ENCODE assay signal across 8 cellular contexts in the genomic region with DNA sequence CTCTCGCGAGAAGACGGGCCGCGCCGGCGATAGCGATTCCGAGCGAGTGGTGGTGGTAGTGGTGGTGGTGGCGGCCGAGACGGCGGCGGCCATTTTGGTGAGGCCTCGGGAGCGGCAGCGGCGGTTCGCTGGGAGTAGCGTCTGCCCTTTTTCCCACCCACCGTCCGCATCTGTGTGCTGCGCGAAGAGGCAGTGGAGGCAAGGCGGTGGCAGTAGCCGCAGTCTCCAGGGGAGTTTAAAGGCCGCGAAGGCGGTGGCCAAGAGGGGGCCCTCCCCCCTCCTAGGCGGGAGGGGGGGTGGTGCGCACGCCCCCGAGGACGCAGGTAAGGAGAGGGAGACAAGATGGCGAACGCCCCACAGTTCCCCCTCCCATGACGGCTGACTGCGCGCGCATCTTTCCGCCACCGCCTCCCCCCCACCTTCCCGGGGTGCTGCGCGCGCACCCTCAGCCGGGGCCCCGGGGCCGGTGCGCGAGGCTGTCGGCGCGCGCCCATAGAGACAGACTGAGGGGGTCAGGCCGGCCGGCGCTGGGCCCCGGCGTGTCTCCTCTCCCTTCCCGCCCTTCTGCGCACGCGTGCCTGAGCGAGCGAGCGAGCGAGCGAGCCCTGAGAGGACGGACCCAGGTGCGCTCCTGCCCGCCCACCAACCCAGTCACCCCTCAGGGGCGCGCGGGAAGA. TPM values are rescaled to one million over a fixed set of nuclear protein-coding genes. Genes with fewer than 3 reads are reported as not detected.
DNase-seq lines count a peak whose midpoint lies in the region; ATAC-seq, FAIRE-seq and TF ChIP-seq lines count a peak whose summit lies in the region.

No MANE protein-coding gene starts in this region.

- H3K9ac ChIP-seq in kidney (ENCODE audit: low read length in 2 of 2) = peak overlapping the region; percentile 98 to 99

- no peak for FAIRE-seq in kidney (lab: Jason Lieb, UNC)

- intact Hi-C loops in kidney (cut with DNase I) = no loop called here

- DNase-seq in Ammon's horn (ENCODE audit: low spot score) (peak; percentile 89), NCI-H446 (lab: John Stamatoyannopoulos, UW) (peak; percentile 93 to 97), kidney (peak; percentile 100)
- peak; percentile 97 to 99 for DNase-seq in central memory CD8-positive, alpha-beta T cell (ENCODE audit: low spot score in 2 of 2)
- peak; percentile 98 to 99 (median 98) for DNase-seq in stimulated activated CD4-positive, alpha-beta T cell treated with anti-CD3 and anti-CD28 coated beads, Interleukin-12 subunit alpha, Interleukin-12 subunit beta, amount 100 ng/mL, for 48 hours (ENCODE audit: low read depth in 2 of 3, low spot score in 1 of 3)

- peak; percentile 89 for TF ChIP-seq POLR2A in GM19099 (IDR thresholded peaks at IDR 0.05; ENCODE audit: extremely low read depth, insufficient read length, low read depth)

- TF ChIP-seq CTCF in kidney (IDR thresholded peaks at IDR 0.05; ENCODE audit: borderline replicate concordance, extremely low read depth, insufficient read depth) = no peak

- no peaks in the 10 kb centered on the region for H3K27me3 Mint-ChIP-seq in central memory CD8-positive, alpha-beta T cell

- ATAC-seq in HG03354 (IDR thresholded peaks at IDR 0.05; ENCODE audit: poor library complexity, severe bottlenecking, unreplicated experiment) = peak; percentile 70
- ATAC-seq in activated CD4-positive, CD25-positive, alpha-beta regulatory T cell treated with anti-CD3 and anti-CD28 coated beads, Interleukin-2, amount 50 U/mL, for 24 hours = peak; percentile 68 to 76
- ATAC-seq in central memory CD8-positive, alpha-beta T cell (replicated peaks; ENCODE audit: extremely low read depth, poor library complexity, severe bottlenecking) = peak; percentile 70

- peak overlapping the region; percentile 96 for H3K4me3 Mint-ChIP-seq in central memory CD8-positive, alpha-beta T cell

- peak overlapping the region; percentile 100 for H3K27ac Mint-ChIP-seq in central memory CD8-positive, alpha-beta T cell (ENCODE audit: low read depth)

- H3K4me1 Mint-ChIP-seq in central memory CD8-positive, alpha-beta T cell = peaks cover 32% of the 10 kb centered on the region

- H3K4me3 ChIP-seq in kidney (ENCODE audit: low read length in 2 of 2) = peak overlapping the region; percentile 86 to 87

- H3K4me1 ChIP-seq in kidney (ENCODE audit: control insufficient read depth in 1 of 2, insufficient read depth in 1 of 2, low read depth in 1 of 2, low read length in 2 of 2) = peaks cover 8 to 13% of the 10 kb centered on the region in 2 donors

- H3K27ac ChIP-seq in kidney (ENCODE audit: low read depth in 2 of 2, low read length in 2 of 2) = peak overlapping the region; percentile 100

- H3K9me3 ChIP-seq in kidney (ENCODE audit: control insufficient read depth in 1 of 2, low read length in 2 of 2) = no peaks in the 10 kb centered on the region

- H3K9me3 Mint-ChIP-seq in central memory CD8-positive, alpha-beta T cell = no peaks in the 10 kb centered on the region

- peaks cover 6 to 14% of the 10 kb centered on the region in 2 donors for H3K36me3 ChIP-seq in kidney (ENCODE audit: control insufficient read depth in 1 of 2, insufficient read depth in 2 of 2, low read length in 2 of 2)

- peaks cover 51% of the 10 kb centered on the region for H3K36me3 Mint-ChIP-seq in central memory CD8-positive, alpha-beta T cell (ENCODE audit: insufficient read depth)

RNA-seq across cellular contexts. Expression of a gene that starts 0.7 kb away (rescaled TPM):
- total RNA-seq in kidney = 71.9 TPM
- polyA plus RNA-seq in kidney (ENCODE audit: insufficient read depth, low read depth, low replicate concordance) = 1.6 TPM

RNA-seq across cellular contexts. Expression of a gene that starts 40.0 kb away (rescaled TPM):
- total RNA-seq in kidney = 66.2 TPM
- polyA plus RNA-seq in kidney (ENCODE audit: insufficient read depth, low read depth, low replicate concordance) = 26.3 TPM

RNA-seq across cellular contexts. Expression of a gene that starts 47.5 kb away (rescaled TPM):
- 51.6 TPM for total RNA-seq in kidney
- polyA plus RNA-seq in kidney (ENCODE audit: insufficient read depth, low read depth, low replicate concordance) = 44.2 TPM

RNA-seq across cellular contexts. Expression of a gene that starts 49.9 kb away (rescaled TPM):
- 27.8 TPM for total RNA-seq in kidney
- 34.9 TPM for polyA plus RNA-seq in kidney (ENCODE audit: insufficient read depth, low read depth, low replicate concordance)

Comparison
In these comparisons a context has a peak if more than half of its experiments do, and no peak if none do; other contexts are left out.
1. Peak in every context shown above with its lines: DNase-seq, ATAC-seq, H3K4me3 ChIP-seq and H3K27ac ChIP-seq.